In the genomic region with DNA sequence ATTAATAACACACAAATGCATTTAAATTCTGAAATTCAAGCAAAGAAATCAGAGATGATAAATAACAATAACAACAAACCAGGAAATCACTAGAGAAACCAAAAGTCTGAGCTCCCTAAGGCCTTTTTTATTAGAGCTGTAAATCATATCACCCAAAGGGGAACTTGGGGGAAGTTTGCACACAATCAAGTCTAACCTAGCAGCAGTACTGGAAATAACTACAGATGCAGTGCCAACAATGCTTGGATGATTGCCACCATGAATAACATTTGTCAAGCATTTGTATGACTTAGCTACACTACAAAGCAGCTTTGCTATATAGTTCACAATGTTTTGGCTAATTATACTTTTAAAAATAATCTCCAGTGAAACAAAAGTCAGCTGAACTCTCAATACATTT, we compare ENCODE assay signal across 8 cellular contexts. TPM values are rescaled to one million over a fixed set of nuclear protein-coding genes. Genes with fewer than 3 reads are reported as not detected.
DNase-seq lines count a peak whose midpoint lies in the region; ATAC-seq and TF ChIP-seq lines count a peak whose summit lies in the region.

No MANE protein-coding gene starts in this region.

- no TSS peak for BruUV-seq in mammary epithelial cell (replicated peaks; lab: Mats Ljungman, UMichigan)

- no peaks in the 10 kb centered on the region for H3K27me3 ChIP-seq in mammary epithelial cell (ENCODE audit: insufficient read depth, low read length)

- no peak overlapping the region for H2AFZ ChIP-seq in mammary epithelial cell (ENCODE audit: low read depth, low read length)

- H3K36me3 ChIP-seq in mammary epithelial cell (ENCODE audit: insufficient read depth, low read length), result no peaks in the 10 kb centered on the region

- H3K4me2 ChIP-seq in mammary epithelial cell (ENCODE audit: insufficient read depth, low read depth, low read length), result no peak overlapping the region

- ATAC-seq in HG02981 (IDR thresholded peaks at IDR 0.05; ENCODE audit: unreplicated experiment), result no peak

- CTCF ChIA-PET in mammary epithelial cell (lab: Charles Lee; ENCODE audit: low non-redundant PET), result no interaction called here

- dilution Hi-C loops in mammary epithelial cell (cut with HindIII; ENCODE audit: low sequenced_read_pairs), result loop anchor here (25.0 kb wide), 1 partner anchor 883 kb away; no protein-coding TSS in a partner anchor

- peaks cover 12% of the 10 kb centered on the region for H3K4me1 ChIP-seq in mammary epithelial cell (ENCODE audit: insufficient read depth, low read length)

- H3K79me2 ChIP-seq in mammary epithelial cell (ENCODE audit: insufficient read depth, low read length), result no peaks in the 10 kb centered on the region

- no peak overlapping the region for H3K9ac ChIP-seq in mammary epithelial cell (ENCODE audit: insufficient read depth, low read length)

- H3K27ac ChIP-seq in mammary epithelial cell (ENCODE audit: insufficient read depth, low read depth, low read length), result no peak overlapping the region

- no peaks in the 10 kb centered on the region for H4K20me1 ChIP-seq in mammary epithelial cell (ENCODE audit: insufficient read depth, low read length)

- no peak for TF ChIP-seq CTCF in mammary epithelial cell (conservative IDR thresholded peaks at IDR 0.05 in 1 of 2, IDR thresholded peaks at IDR 0.05 in 1 of 2; ENCODE audit: extremely low read depth in 1 of 2, insufficient read depth in 1 of 2, low read depth in 1 of 2, low read length in 2 of 2)

- DNase-seq in Ammon's horn (ENCODE audit: low spot score) (peak; percentile 83), LHCN-M2 (ENCODE audit: low read depth) (peak; percentile 52), mammary epithelial cell (peak; percentile 26), medulla oblongata (ENCODE audit: extremely low spot score) (peak; percentile 66), SK-N-DZ (ENCODE audit: low spot score) (no peak), NCI-H2029 treated with DMSO at 0.1 percent for 48 hours (lab: John Stamatoyannopoulos, UW) (no peak)
- DNase-seq in activated T-cell treated with anti-CD3 and anti-CD28 coated beads, Interleukin-2, amount 50 U/mL, for 1 hour, result no peak

- H3K9me3 ChIP-seq in mammary epithelial cell (replicated peaks; ENCODE audit: insufficient read depth, low read length), result no peaks in the 10 kb centered on the region

- H3K4me3 ChIP-seq in mammary epithelial cell (replicated peaks in 1 of 3; ENCODE audit: insufficient read depth in 1 of 3, low read depth in 2 of 3, low read length in 3 of 3), result no peak overlapping the region

- intact Hi-C loops in mammary epithelial cell (cut with micrococcal nuclease), result loop anchor here (5.0 kb wide), 1 partner anchor 788 kb away; no protein-coding TSS in a partner anchor

- in situ Hi-C loops in mammary epithelial cell (cut with MboI; ENCODE audit: low sequenced_read_pairs in 2 of 2), result loop anchor here (10.0 to 25.0 kb wide), 5 partner anchors 158 to 1108 kb away; a partner anchor contains a TSS

RNA-seq across cellular contexts. Expression of a gene that starts 27.8 kb away (rescaled TPM):
- total RNA-seq in LHCN-M2 (2014; rRNA removed) (20.3 and 21.6 TPM in 2 replicates), mammary epithelial cell (10 to 100 TPM; 17.0 to 23.0 TPM)
- polyA plus RNA-seq in LHCN-M2 (2012), result 9.1 TPM
- 12.4 TPM for polyA plus RNA-seq in mammary epithelial cell
- polyA minus RNA-seq in mammary epithelial cell, result 18.1 TPM
- polyA plus RNA-seq in SK-N-DZ (2014; cell fraction: cytosol; rRNA removed), result 17.1 and 23.3 TPM in 2 replicates
- polyA plus RNA-seq in SK-N-DZ (2014; cell fraction: nucleus; rRNA removed), result 11.5 and 13.0 TPM in 2 replicates

Comparison
In these comparisons a context has a peak if more than half of its experiments do, and no peak if none do; other contexts are left out.
1. DNase-seq: peak in Ammon's horn (single experiment), LHCN-M2 (single experiment), mammary epithelial cell (single experiment) and medulla oblongata (single experiment); none in SK-N-DZ (single experiment), activated T-cell treated with anti-CD3 and anti-CD28 coated beads, Interleukin-2, amount 50 U/mL, for 1 hour (single experiment) and NCI-H2029 treated with DMSO at 0.1 percent for 48 hours (single experiment).